ENCODE assay signal across 17 cellular contexts in genomic region chr16:19715566-19715965, GRCh38. TPM values are rescaled to one million over a fixed set of nuclear protein-coding genes. Genes with fewer than 3 reads are reported as not detected.
DNase-seq lines count a peak whose midpoint lies in the region; ATAC-seq and TF ChIP-seq lines count a peak whose summit lies in the region.
"Had no signal": no experiment of that assay in that cellular context is flagged by ENCODE, and none has a peak within 500 bp of the region (broad histone marks: within the 10 kb centered on the region; RNA-seq: fewer than 3 reads in every experiment).

No MANE protein-coding gene starts in this region.

- peaks cover 33% of the 10 kb centered on the region for H3K36me3 Mint-ChIP-seq in MCF 10A (ENCODE audit: insufficient read depth, unreplicated experiment)

- CTCF ChIA-PET in MCF 10A (lab: Yijun Ruan, JAX), result no interaction called here
- CTCF ChIA-PET in RWPE1 (lab: Yijun Ruan, JAX), result no interaction called here

- peak overlapping the region; percentile 87 for H3K4me3 Mint-ChIP-seq in MCF 10A (ENCODE audit: unreplicated experiment)

- peak overlapping the region; percentile 90 for H3K27ac Mint-ChIP-seq in MCF 10A (ENCODE audit: low read depth, unreplicated experiment)

- TF ChIP-seq EP300 in suprapubic skin (IDR thresholded peaks at IDR 0.05), result no peak

- H3K27me3 ChIP-seq in breast epithelium (no peaks in the 10 kb centered on the region), hepatocyte (no peaks in the 10 kb centered on the region), suprapubic skin (no peaks in the 10 kb centered on the region), HAP-1 (ENCODE audit: low read depth) (no peaks in the 10 kb centered on the region)
- H3K27me3 ChIP-seq: left lung, uterus had no signal

- peaks cover 27% of the 10 kb centered on the region for H3K4me1 Mint-ChIP-seq in MCF 10A (ENCODE audit: insufficient read depth, unreplicated experiment)

- H3K4me2 ChIP-seq in hepatocyte, result peak overlapping the region; percentile 91

- peaks cover 65% of the 10 kb centered on the region for H3K79me2 ChIP-seq in hepatocyte

- H3K9me2 ChIP-seq in hepatocyte (replicated peaks; ENCODE audit: insufficient read depth), result no peaks in the 10 kb centered on the region

- no peak for ATAC-seq in HG02852 (IDR thresholded peaks at IDR 0.05; ENCODE audit: unreplicated experiment)
- ATAC-seq in GM19463 (IDR thresholded peaks at IDR 0.05; ENCODE audit: unreplicated experiment), result no peak
- ATAC-seq: left lung; stimulated activated naive CD8-positive, alpha-beta T cell treated with anti-CD3 and anti-CD28 coated beads, Interleukin-15, Interleukin-2, amounts not matched to agents 100 U/mL and 50 U/mL, for 24 hours had no signal

- in situ Hi-C loops in HAP-1 (cut with MboI; ENCODE audit: low sequenced_read_pairs), result loop anchor here (5.0 kb wide), 1 partner anchor 172 kb away; no protein-coding TSS in a partner anchor

- no peaks in the 10 kb centered on the region for H3K9me3 Mint-ChIP-seq in MCF 10A (ENCODE audit: unreplicated experiment)

- H3K9me3 ChIP-seq in breast epithelium (no peaks in the 10 kb centered on the region), hepatocyte (ENCODE audit: low read depth) (no peaks in the 10 kb centered on the region), suprapubic skin (no peaks in the 10 kb centered on the region), HAP-1 (no peaks in the 10 kb centered on the region)
- H3K9me3 ChIP-seq: left lung, uterus had no signal

- WGBS in hepatocyte (ENCODE audit: low lambda C conversion rate, missing lambda C conversion rate), result 96% methylated on average over 5 of the region's 5 CpGs
- 53% methylated on average over 5 of the region's 5 CpGs for WGBS in suprapubic skin

- TF ChIP-seq POLR2A in breast epithelium (IDR thresholded peaks at IDR 0.05), result no peak
- TF ChIP-seq POLR2A in suprapubic skin (IDR thresholded peaks at IDR 0.05), result no peak

- H3K4me1 ChIP-seq in breast epithelium (peaks cover 5 to 24% of the 10 kb centered on the region in 2 donors), hepatocyte (ENCODE audit: insufficient read depth) (peaks cover 18% of the 10 kb centered on the region), suprapubic skin (peaks cover 35% of the 10 kb centered on the region), HAP-1 (peaks cover 10% of the 10 kb centered on the region; the same call in 1 of the 2 replicates)
- H3K4me1 ChIP-seq: uterus had no signal

- H3K27ac ChIP-seq in breast epithelium (no peak overlapping the region), RWPE1 (peak overlapping the region; percentile 39), hepatocyte (no peak overlapping the region), suprapubic skin (peak overlapping the region; percentile 47)
- H3K27ac ChIP-seq: left lung, uterus had no signal

- POLR2A ChIA-PET in MCF 10A (lab: Yijun Ruan, JAX) (interaction anchor here (0.6 kb wide), 1 partner anchor 24 kb away, joined by 3 read pairs; no protein-coding TSS in a partner anchor), RWPE1 (lab: Yijun Ruan, JAX; ENCODE audit: low non-redundant PET) (no interaction called here)

- H4K20me1 ChIP-seq in hepatocyte (ENCODE audit: insufficient read depth, poor library complexity, severe bottlenecking), result no peaks in the 10 kb centered on the region

- H3K4me3 ChIP-seq in breast epithelium, result no peak overlapping the region
- H3K4me3 ChIP-seq in hepatocyte, result no peak overlapping the region
- no peak overlapping the region for H3K4me3 ChIP-seq in suprapubic skin
- no peak overlapping the region for H3K4me3 ChIP-seq in HAP-1
- H3K4me3 ChIP-seq: left lung, uterus had no signal

- peak; percentile 63 for DNase-seq in MCF 10A (ENCODE audit: unreplicated experiment)
- no peak for DNase-seq in breast epithelium (ENCODE audit: low spot score in 2 of 2)
- peak; percentile 53 for DNase-seq in RWPE1 (ENCODE audit: low spot score)
- no peak for DNase-seq in hepatocyte (ENCODE audit: low spot score)
- no peak for DNase-seq in suprapubic skin (ENCODE audit: low spot score in 2 of 2)
- DNase-seq in HAP-1 (ENCODE audit: low spot score in 2 of 2), result no peak
- DNase-seq: activated T-cell treated with anti-CD3 and anti-CD28 coated beads, Interleukin-2, amount 50 U/mL, for 48 hours; cerebellar nuclear complex; foreskin melanocyte; left lung; NCI-H1092; NCI-H69; stimulated activated CD4-positive, alpha-beta T cell treated with anti-CD3 and anti-CD28 coated beads, Interleukin-15, amount 100 ng/mL, for 24 hours; stimulated activated naive CD8-positive, alpha-beta T cell treated with anti-CD3 and anti-CD28 coated beads, Interleukin-15, Interleukin-2, amounts not matched to agents 100 U/mL and 50 U/mL, for 24 hours; uterus had no signal

- H3K27me3 Mint-ChIP-seq in MCF 10A (ENCODE audit: insufficient read depth, unreplicated experiment), result no peaks in the 10 kb centered on the region

- no peak overlapping the region for H2AFZ ChIP-seq in hepatocyte

- BruUV-seq in MCF 10A (replicated peaks; lab: Mats Ljungman, UMichigan), result no TSS peak

- TF ChIP-seq CTCF in MCF 10A (IDR thresholded peaks at IDR 0.05; ENCODE audit: unreplicated experiment) (no peak), breast epithelium (IDR thresholded peaks at IDR 0.05) (no peak), RWPE1 (conservative IDR thresholded peaks at IDR 0.05; ENCODE audit: low read depth) (no peak), hepatocyte (IDR thresholded peaks at IDR 0.05; ENCODE audit: poor library complexity) (no peak), suprapubic skin (IDR thresholded peaks at IDR 0.05) (no peak)

- intact Hi-C loops in MCF 10A (cut with micrococcal nuclease) (loop anchor here (5.0 to 10.0 kb wide), 3 partner anchors 113 to 172 kb away; no protein-coding TSS in a partner anchor), breast epithelium (cut with DNase I; ENCODE audit: low total_unique reads) (loop anchor here (10.0 kb wide), 1 partner anchor 169 kb away; the partner anchor contains the start of gene GPRC5B)

- no peaks in the 10 kb centered on the region for H3K36me3 ChIP-seq in breast epithelium
- H3K36me3 ChIP-seq in hepatocyte (replicated peaks; ENCODE audit: insufficient read depth, low read depth), result no peaks in the 10 kb centered on the region
- H3K36me3 ChIP-seq in suprapubic skin, result peaks cover 33% of the 10 kb centered on the region
- peaks cover 45% of the 10 kb centered on the region for H3K36me3 ChIP-seq in HAP-1 (replicated peaks)
- H3K36me3 ChIP-seq: uterus had no signal

RNA-seq across cellular contexts. Expression of gene KNOP1, which starts 2.5 kb away (rescaled TPM):
- total RNA-seq in MCF 10A (2022) (22.3 and 24.5 TPM in 2 replicates), breast epithelium (10 to 100 TPM; 12.3 to 15.4 (median 13.0) TPM), hepatocyte (19.4 and 22.0 TPM in 2 replicates), suprapubic skin (10 to 100 TPM in 3 of 4 donors, 1 to 10 TPM in 1; 7.9 to 22.8 (median 19.5) TPM)
- polyA plus RNA-seq in hepatocyte, result 28.2 and 30.4 TPM in 2 replicates

RNA-seq across cellular contexts. Expression of gene IQCK, which starts 2.5 kb away (rescaled TPM):
- total RNA-seq in MCF 10A (2022) (5.9 and 8.4 TPM in 2 replicates), breast epithelium (10 to 100 TPM; 25.9 to 63.8 (median 34.7) TPM), hepatocyte (9.7 and 11.8 TPM in 2 replicates), suprapubic skin (10 to 100 TPM; 10.7 to 21.6 (median 18.7) TPM)
- polyA plus RNA-seq in hepatocyte, result 7.2 and 12.0 TPM in 2 replicates

Comparison
In these comparisons a context has a peak if more than half of its experiments do, and no peak if none do; other contexts are left out.
1. DNase-seq: peak in MCF 10A (single experiment) and RWPE1 (single experiment); none in breast epithelium (0 of 2), hepatocyte (single experiment), suprapubic skin (0 of 2) and HAP-1 (0 of 2).
2. H3K27ac ChIP-seq: peak in RWPE1 (single experiment) and suprapubic skin (single experiment); none in breast epithelium (0 of 2) and hepatocyte (single experiment).